1 cellular context compared by ENCODE assay signal in the genomic region with DNA sequence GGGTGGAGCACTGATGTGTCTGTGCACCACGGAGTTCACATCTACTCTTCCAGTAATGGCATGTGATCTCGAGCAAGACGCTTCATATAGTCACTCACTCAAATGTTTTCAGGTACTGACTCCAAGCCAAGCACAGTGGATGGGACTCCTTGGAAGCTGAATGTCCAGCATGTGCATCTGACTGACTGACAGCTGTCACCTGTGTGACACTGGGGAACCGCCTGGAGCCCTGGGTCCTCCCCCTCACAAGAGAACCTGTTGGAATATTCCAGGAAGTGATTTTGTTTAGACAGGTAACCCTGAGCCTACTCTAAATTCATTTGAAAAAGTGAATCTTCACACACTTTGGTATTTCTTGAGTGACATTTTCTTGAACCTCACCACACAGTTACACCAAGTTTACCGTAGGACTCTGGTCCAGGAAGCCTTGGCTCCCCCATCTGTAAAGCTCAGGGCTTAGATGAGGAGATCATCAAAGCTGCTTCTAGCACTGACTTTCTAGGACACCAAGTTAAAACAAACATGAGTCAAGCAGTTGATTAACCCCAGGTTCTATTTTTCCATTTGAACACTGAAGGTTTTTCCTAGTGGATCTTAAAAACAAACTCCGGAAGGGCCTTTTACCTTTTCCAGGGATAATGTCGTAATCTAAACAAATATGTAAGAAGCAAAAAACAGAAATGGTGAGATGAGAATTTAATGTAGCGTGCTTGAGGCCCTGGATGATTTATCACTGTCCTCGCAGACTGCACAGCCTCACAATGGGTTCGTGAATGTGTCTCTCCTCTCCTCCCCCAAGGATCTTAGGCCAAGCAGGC.
A peak's percentile ranks its signal among the peaks of the same experiment; 100 is the strongest.
TF ChIP-seq lines count a peak whose summit lies in the region.

No MANE protein-coding gene starts in this region.

TF ChIP-seq in HepG2, 621 proteins besides CTCF, POLR2A, EP300 and RAD21 (continued from another document and continues in another):
- TF ChIP-seq ZBTB8A (CRISPR knock-in tag; IDR thresholded peaks at IDR 0.05; ENCODE audit: borderline replicate concordance, low read depth) (no peak), PCBP1 (IDR thresholded peaks at IDR 0.05; ENCODE audit: borderline replicate concordance, low read depth, low read length) (no peak), KAT2B (IDR thresholded peaks at IDR 0.05; ENCODE audit: borderline replicate concordance, low read depth, low read length) (no peak), ZNF788 (CRISPR knock-in tag; IDR thresholded peaks at IDR 0.05; ENCODE audit: borderline replicate concordance) (no peak), FOXO1 (CRISPR knock-in tag; IDR thresholded peaks at IDR 0.05) (no peak; the same call in 1 of the 2 replicates), ZNF768 (CRISPR knock-in tag; IDR thresholded peaks at IDR 0.05) (no peak), NFKB2 (CRISPR knock-in tag; IDR thresholded peaks at IDR 0.05; ENCODE audit: borderline replicate concordance) (no peak), BRCA1 (CRISPR knock-in tag; IDR thresholded peaks at IDR 0.05) (no peak), ATM (IDR thresholded peaks at IDR 0.05; ENCODE audit: borderline replicate concordance) (no peak), RBM39 (IDR thresholded peaks at IDR 0.05; ENCODE audit: low read depth, low read length, poor library complexity, severe bottlenecking) (no peak), NR2F1 (CRISPR knock-in tag; IDR thresholded peaks at IDR 0.05) (no peak), ZNF605 (CRISPR knock-in tag; IDR thresholded peaks at IDR 0.05) (no peak), RAD51 (IDR thresholded peaks at IDR 0.05; ENCODE audit: borderline replicate concordance) (no peak), CCDC6 (CRISPR knock-in tag; IDR thresholded peaks at IDR 0.05) (no peak), KLF9 (CRISPR knock-in tag; IDR thresholded peaks at IDR 0.05; ENCODE audit: low read depth) (no peak), ZNF713 (CRISPR knock-in tag; IDR thresholded peaks at IDR 0.05) (no peak), SUZ12 (IDR thresholded peaks at IDR 0.05; ENCODE audit: low read depth, low read length) (no peak), ARNTL (CRISPR knock-in tag; IDR thresholded peaks at IDR 0.05) (no peak), ZBTB42 (CRISPR knock-in tag; IDR thresholded peaks at IDR 0.05) (no peak), ZNF30 (CRISPR knock-in tag; IDR thresholded peaks at IDR 0.05) (no peak), ZNF33A (CRISPR knock-in tag; IDR thresholded peaks at IDR 0.05; ENCODE audit: borderline replicate concordance) (no peak), ZNF674 (CRISPR knock-in tag; IDR thresholded peaks at IDR 0.05; ENCODE audit: low read depth) (no peak), NFYC (CRISPR knock-in tag; IDR thresholded peaks at IDR 0.05) (no peak), SOX6 (IDR thresholded peaks at IDR 0.05) (no peak), SOX6 (CRISPR knock-in tag; IDR thresholded peaks at IDR 0.05) (0 out of 2 replicates have a peak, but pooled peaks have one; percentile 13), MIXL1 (CRISPR knock-in tag; IDR thresholded peaks at IDR 0.05) (0 out of 2 replicates have a peak, but pooled peaks have one; percentile 22), ZNF672 (CRISPR knock-in tag; IDR thresholded peaks at IDR 0.05) (no peak), MBNL3 (CRISPR knock-in tag; conservative IDR thresholded peaks at IDR 0.05) (no peak), MED1 (CRISPR knock-in tag; IDR thresholded peaks at IDR 0.05) (peak; percentile 33; the same call in 1 of the 2 replicates), GABPB1 (CRISPR knock-in tag; IDR thresholded peaks at IDR 0.05) (no peak), ZNF234 (CRISPR knock-in tag; conservative IDR thresholded peaks at IDR 0.05) (no peak)
- TF ChIP-seq, protein P1, sequence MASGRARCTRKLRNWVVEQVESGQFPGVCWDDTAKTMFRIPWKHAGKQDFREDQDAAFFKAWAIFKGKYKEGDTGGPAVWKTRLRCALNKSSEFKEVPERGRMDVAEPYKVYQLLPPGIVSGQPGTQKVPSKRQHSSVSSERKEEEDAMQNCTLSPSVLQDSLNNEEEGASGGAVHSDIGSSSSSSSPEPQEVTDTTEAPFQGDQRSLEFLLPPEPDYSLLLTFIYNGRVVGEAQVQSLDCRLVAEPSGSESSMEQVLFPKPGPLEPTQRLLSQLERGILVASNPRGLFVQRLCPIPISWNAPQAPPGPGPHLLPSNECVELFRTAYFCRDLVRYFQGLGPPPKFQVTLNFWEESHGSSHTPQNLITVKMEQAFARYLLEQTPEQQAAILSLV (CRISPR knock-in tag; IDR thresholded peaks at IDR 0.05; ENCODE audit: borderline replicate concordance): no peak
- TF ChIP-seq, protein P2, sequence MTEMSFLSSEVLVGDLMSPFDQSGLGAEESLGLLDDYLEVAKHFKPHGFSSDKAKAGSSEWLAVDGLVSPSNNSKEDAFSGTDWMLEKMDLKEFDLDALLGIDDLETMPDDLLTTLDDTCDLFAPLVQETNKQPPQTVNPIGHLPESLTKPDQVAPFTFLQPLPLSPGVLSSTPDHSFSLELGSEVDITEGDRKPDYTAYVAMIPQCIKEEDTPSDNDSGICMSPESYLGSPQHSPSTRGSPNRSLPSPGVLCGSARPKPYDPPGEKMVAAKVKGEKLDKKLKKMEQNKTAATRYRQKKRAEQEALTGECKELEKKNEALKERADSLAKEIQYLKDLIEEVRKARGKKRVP (CRISPR knock-in tag; IDR thresholded peaks at IDR 0.05): no peak
- TF ChIP-seq, protein P3, sequence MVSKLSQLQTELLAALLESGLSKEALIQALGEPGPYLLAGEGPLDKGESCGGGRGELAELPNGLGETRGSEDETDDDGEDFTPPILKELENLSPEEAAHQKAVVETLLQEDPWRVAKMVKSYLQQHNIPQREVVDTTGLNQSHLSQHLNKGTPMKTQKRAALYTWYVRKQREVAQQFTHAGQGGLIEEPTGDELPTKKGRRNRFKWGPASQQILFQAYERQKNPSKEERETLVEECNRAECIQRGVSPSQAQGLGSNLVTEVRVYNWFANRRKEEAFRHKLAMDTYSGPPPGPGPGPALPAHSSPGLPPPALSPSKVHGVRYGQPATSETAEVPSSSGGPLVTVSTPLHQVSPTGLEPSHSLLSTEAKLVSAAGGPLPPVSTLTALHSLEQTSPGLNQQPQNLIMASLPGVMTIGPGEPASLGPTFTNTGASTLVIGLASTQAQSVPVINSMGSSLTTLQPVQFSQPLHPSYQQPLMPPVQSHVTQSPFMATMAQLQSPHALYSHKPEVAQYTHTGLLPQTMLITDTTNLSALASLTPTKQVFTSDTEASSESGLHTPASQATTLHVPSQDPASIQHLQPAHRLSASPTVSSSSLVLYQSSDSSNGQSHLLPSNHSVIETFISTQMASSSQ (IDR thresholded peaks at IDR 0.05; ENCODE audit: low read depth): no peak
- TF ChIP-seq, protein P3 (CRISPR knock-in tag; IDR thresholded peaks at IDR 0.05; ENCODE audit: borderline replicate concordance): no peak
- TF ChIP-seq, protein P4, sequence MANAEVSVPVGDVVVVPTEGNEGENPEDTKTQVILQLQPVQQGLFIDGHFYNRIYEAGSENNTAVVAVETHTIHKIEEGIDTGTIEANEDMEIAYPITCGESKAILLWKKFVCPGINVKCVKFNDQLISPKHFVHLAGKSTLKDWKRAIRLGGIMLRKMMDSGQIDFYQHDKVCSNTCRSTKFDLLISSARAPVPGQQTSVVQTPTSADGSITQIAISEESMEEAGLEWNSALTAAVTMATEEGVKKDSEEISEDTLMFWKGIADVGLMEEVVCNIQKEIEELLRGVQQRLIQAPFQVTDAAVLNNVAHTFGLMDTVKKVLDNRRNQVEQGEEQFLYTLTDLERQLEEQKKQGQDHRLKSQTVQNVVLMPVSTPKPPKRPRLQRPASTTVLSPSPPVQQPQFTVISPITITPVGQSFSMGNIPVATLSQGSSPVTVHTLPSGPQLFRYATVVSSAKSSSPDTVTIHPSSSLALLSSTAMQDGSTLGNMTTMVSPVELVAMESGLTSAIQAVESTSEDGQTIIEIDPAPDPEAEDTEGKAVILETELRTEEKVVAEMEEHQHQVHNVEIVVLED (CRISPR knock-in tag; IDR thresholded peaks at IDR 0.05; ENCODE audit: borderline replicate concordance): no peak
- TF ChIP-seq, protein P5, sequence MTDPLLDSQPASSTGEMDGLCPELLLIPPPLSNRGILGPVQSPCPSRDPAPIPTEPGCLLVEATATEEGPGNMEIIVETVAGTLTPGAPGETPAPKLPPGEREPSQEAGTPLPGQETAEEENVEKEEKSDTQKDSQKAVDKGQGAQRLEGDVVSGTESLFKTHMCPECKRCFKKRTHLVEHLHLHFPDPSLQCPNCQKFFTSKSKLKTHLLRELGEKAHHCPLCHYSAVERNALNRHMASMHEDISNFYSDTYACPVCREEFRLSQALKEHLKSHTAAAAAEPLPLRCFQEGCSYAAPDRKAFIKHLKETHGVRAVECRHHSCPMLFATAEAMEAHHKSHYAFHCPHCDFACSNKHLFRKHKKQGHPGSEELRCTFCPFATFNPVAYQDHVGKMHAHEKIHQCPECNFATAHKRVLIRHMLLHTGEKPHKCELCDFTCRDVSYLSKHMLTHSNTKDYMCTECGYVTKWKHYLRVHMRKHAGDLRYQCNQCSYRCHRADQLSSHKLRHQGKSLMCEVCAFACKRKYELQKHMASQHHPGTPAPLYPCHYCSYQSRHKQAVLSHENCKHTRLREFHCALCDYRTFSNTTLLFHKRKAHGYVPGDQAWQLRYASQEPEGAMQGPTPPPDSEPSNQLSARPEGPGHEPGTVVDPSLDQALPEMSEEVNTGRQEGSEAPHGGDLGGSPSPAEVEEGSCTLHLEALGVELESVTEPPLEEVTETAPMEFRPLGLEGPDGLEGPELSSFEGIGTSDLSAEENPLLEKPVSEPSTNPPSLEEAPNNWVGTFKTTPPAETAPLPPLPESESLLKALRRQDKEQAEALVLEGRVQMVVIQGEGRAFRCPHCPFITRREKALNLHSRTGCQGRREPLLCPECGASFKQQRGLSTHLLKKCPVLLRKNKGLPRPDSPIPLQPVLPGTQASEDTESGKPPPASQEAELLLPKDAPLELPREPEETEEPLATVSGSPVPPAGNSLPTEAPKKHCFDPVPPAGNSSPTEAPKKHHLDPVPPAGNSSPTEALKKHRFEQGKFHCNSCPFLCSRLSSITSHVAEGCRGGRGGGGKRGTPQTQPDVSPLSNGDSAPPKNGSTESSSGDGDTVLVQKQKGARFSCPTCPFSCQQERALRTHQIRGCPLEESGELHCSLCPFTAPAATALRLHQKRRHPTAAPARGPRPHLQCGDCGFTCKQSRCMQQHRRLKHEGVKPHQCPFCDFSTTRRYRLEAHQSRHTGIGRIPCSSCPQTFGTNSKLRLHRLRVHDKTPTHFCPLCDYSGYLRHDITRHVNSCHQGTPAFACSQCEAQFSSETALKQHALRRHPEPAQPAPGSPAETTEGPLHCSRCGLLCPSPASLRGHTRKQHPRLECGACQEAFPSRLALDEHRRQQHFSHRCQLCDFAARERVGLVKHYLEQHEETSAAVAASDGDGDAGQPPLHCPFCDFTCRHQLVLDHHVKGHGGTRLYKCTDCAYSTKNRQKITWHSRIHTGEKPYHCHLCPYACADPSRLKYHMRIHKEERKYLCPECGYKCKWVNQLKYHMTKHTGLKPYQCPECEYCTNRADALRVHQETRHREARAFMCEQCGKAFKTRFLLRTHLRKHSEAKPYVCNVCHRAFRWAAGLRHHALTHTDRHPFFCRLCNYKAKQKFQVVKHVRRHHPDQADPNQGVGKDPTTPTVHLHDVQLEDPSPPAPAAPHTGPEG (CRISPR knock-in tag; IDR thresholded peaks at IDR 0.05): no peak
- TF ChIP-seq, protein P6, sequence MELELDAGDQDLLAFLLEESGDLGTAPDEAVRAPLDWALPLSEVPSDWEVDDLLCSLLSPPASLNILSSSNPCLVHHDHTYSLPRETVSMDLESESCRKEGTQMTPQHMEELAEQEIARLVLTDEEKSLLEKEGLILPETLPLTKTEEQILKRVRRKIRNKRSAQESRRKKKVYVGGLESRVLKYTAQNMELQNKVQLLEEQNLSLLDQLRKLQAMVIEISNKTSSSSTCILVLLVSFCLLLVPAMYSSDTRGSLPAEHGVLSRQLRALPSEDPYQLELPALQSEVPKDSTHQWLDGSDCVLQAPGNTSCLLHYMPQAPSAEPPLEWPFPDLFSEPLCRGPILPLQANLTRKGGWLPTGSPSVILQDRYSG (CRISPR knock-in tag; IDR thresholded peaks at IDR 0.05): no peak
- TF ChIP-seq, protein P7, sequence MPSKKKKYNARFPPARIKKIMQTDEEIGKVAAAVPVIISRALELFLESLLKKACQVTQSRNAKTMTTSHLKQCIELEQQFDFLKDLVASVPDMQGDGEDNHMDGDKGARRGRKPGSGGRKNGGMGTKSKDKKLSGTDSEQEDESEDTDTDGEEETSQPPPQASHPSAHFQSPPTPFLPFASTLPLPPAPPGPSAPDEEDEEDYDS (CRISPR knock-in tag; IDR thresholded peaks at IDR 0.05): no peak
- TF ChIP-seq, protein P8, sequence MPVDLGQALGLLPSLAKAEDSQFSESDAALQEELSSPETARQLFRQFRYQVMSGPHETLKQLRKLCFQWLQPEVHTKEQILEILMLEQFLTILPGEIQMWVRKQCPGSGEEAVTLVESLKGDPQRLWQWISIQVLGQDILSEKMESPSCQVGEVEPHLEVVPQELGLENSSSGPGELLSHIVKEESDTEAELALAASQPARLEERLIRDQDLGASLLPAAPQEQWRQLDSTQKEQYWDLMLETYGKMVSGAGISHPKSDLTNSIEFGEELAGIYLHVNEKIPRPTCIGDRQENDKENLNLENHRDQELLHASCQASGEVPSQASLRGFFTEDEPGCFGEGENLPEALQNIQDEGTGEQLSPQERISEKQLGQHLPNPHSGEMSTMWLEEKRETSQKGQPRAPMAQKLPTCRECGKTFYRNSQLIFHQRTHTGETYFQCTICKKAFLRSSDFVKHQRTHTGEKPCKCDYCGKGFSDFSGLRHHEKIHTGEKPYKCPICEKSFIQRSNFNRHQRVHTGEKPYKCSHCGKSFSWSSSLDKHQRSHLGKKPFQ (CRISPR knock-in tag; IDR thresholded peaks at IDR 0.05; ENCODE audit: insufficient replicate concordance): no peak
